In genomic region chr10:73553316-73553715, GRCh38 we compare ENCODE assay signal across 11 cellular contexts. TPM values are rescaled to one million over a fixed set of nuclear protein-coding genes. Genes with fewer than 3 reads are reported as not detected.
DNase-seq lines count a peak whose midpoint lies in the region; ATAC-seq and TF ChIP-seq lines count a peak whose summit lies in the region.
"Had no signal": no experiment of that assay in that cellular context is flagged by ENCODE, and none has a peak within 500 bp of the region (broad histone marks: within the 10 kb centered on the region; RNA-seq: fewer than 3 reads in every experiment).

No MANE protein-coding gene starts in this region.

- CTCF ChIA-PET in HEK293 (lab: Yijun Ruan, JAX) = no interaction called here

- H3K4me3 ChIP-seq in HEK293 (ENCODE audit: low read depth, low read length) (no peak overlapping the region), breast epithelium (no peak overlapping the region)

- DNase-seq in breast epithelium (ENCODE audit: low spot score in 2 of 2) (peak in 1 of 2 donors; percentile 66), hypothalamus (lab: John Stamatoyannopoulos, UW) (peak in 45 of 51 donors; percentile 12 to 94 (median 67)), sciatic nerve (ENCODE audit: low spot score) (peak; percentile 63), NCI-H1930 (lab: John Stamatoyannopoulos, UW) (no peak)
- no peak for DNase-seq in activated naive CD4-positive, alpha-beta T cell (lab: John Stamatoyannopoulos, UW)
- DNase-seq: CD8-positive, alpha-beta memory T cell; central memory CD4-positive, alpha-beta T cell had no signal

- H3K27ac ChIP-seq in HEK293 (ENCODE audit: extremely low read depth, low read depth, low read length) (no peak overlapping the region), breast epithelium (peak overlapping the region; percentile 66 to 83)

- H3K36me3 ChIP-seq in HEK293 (ENCODE audit: control insufficient read depth in 2 of 2, insufficient read depth in 1 of 2, low read length in 2 of 2) (no peaks in the 10 kb centered on the region; a peak in 1 of 3 replicates), breast epithelium (no peaks in the 10 kb centered on the region)

- POLR2A ChIA-PET in HEK293 (lab: Yijun Ruan, JAX) = interaction anchor here (1.0 kb wide), 1 partner anchor 70 kb away, joined by 3 read pairs; no protein-coding TSS in a partner anchor

- peaks cover 5% of the 10 kb centered on the region; the same call in 1 of the 2 replicates for H3K4me1 ChIP-seq in HEK293 (ENCODE audit: control insufficient read depth, insufficient read depth, low read length)
- peaks cover 0 to 4% of the 10 kb centered on the region in 2 donors for H3K4me1 ChIP-seq in breast epithelium

- no peak for TF ChIP-seq POLR2A in breast epithelium (IDR thresholded peaks at IDR 0.05)

- no peaks in the 10 kb centered on the region for H3K9me3 ChIP-seq in HEK293 (ENCODE audit: control insufficient read depth, insufficient read depth, low read depth, low read length)
- no peaks in the 10 kb centered on the region for H3K9me3 ChIP-seq in breast epithelium

- no peaks in the 10 kb centered on the region for H3K27me3 ChIP-seq in breast epithelium

- peak; percentile 96 for ATAC-seq in sciatic nerve
- no peak for ATAC-seq in SK-N-SH treated with all-trans-retinoic acid at 6 μM for 48 hours
- ATAC-seq in GM19395 (IDR thresholded peaks at IDR 0.05; ENCODE audit: unreplicated experiment) = no peak
- ATAC-seq: HCT116 had no signal

- TF ChIP-seq CTCF in HEK293 (tag by site-specific recombination; IDR thresholded peaks at IDR 0.05) = no peak
- TF ChIP-seq CTCF in breast epithelium (IDR thresholded peaks at IDR 0.05) = no peak

- intact Hi-C loops in breast epithelium (cut with DNase I; ENCODE audit: low total_unique reads) = no loop called here
- intact Hi-C loops in sciatic nerve (cut with DNase I) = no loop called here

TF ChIP-seq in HEK293, 187 proteins besides CTCF, POLR2A, EP300 and RAD21:
- TF ChIP-seq ZNF18 (tag by site-specific recombination; IDR thresholded peaks at IDR 0.05) = peak; percentile 91
- 0 out of 2 replicates have a peak, but pooled peaks have one; percentile 26 for TF ChIP-seq PRDM1 (tag by site-specific recombination; IDR thresholded peaks at IDR 0.05)
- no peak for TF ChIP-seq KLF7 (tag by site-specific recombination; IDR thresholded peaks at IDR 0.05; ENCODE audit: borderline replicate concordance)

TF ChIP-seq in SK-N-SH treated with all-trans-retinoic acid at 6 μM for 48 hours, 23 proteins besides CTCF, POLR2A, EP300 and RAD21:
- TF ChIP-seq RARB (CRISPR knock-in tag; IDR thresholded peaks at IDR 0.05) = no peak
- no peak for TF ChIP-seq ZNF70 (CRISPR knock-in tag; IDR thresholded peaks at IDR 0.05)
- TF ChIP-seq, protein P1, sequence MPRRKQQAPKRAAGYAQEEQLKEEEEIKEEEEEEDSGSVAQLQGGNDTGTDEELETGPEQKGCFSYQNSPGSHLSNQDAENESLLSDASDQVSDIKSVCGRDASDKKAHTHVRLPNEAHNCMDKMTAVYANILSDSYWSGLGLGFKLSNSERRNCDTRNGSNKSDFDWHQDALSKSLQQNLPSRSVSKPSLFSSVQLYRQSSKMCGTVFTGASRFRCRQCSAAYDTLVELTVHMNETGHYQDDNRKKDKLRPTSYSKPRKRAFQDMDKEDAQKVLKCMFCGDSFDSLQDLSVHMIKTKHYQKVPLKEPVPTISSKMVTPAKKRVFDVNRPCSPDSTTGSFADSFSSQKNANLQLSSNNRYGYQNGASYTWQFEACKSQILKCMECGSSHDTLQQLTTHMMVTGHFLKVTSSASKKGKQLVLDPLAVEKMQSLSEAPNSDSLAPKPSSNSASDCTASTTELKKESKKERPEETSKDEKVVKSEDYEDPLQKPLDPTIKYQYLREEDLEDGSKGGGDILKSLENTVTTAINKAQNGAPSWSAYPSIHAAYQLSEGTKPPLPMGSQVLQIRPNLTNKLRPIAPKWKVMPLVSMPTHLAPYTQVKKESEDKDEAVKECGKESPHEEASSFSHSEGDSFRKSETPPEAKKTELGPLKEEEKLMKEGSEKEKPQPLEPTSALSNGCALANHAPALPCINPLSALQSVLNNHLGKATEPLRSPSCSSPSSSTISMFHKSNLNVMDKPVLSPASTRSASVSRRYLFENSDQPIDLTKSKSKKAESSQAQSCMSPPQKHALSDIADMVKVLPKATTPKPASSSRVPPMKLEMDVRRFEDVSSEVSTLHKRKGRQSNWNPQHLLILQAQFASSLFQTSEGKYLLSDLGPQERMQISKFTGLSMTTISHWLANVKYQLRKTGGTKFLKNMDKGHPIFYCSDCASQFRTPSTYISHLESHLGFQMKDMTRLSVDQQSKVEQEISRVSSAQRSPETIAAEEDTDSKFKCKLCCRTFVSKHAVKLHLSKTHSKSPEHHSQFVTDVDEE (CRISPR knock-in tag; IDR thresholded peaks at IDR 0.05) = no peak
- TF ChIP-seq SNAI2 (CRISPR knock-in tag; IDR thresholded peaks at IDR 0.05) = no peak
- no peak for TF ChIP-seq ESRRG (CRISPR knock-in tag; IDR thresholded peaks at IDR 0.05)
- TF ChIP-seq ISL1 (CRISPR knock-in tag; IDR thresholded peaks at IDR 0.05) = no peak
- TF ChIP-seq, protein P2, sequence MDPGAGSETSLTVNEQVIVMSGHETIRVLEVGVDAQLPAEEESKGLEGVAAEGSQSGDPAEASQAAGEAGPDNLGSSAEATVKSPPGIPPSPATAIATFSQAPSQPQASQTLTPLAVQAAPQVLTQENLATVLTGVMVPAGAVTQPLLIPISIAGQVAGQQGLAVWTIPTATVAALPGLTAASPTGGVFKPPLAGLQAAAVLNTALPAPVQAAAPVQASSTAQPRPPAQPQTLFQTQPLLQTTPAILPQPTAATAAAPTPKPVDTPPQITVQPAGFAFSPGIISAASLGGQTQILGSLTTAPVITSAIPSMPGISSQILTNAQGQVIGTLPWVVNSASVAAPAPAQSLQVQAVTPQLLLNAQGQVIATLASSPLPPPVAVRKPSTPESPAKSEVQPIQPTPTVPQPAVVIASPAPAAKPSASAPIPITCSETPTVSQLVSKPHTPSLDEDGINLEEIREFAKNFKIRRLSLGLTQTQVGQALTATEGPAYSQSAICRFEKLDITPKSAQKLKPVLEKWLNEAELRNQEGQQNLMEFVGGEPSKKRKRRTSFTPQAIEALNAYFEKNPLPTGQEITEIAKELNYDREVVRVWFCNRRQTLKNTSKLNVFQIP (CRISPR knock-in tag; IDR thresholded peaks at IDR 0.05; ENCODE audit: borderline replicate concordance, low read depth) = no peak
- no peak for TF ChIP-seq PPARA (CRISPR knock-in tag; IDR thresholded peaks at IDR 0.05; ENCODE audit: borderline replicate concordance)
- TF ChIP-seq PATZ1 (CRISPR knock-in tag; IDR thresholded peaks at IDR 0.05; ENCODE audit: borderline replicate concordance) = no peak
- no peak for TF ChIP-seq ARNTL (CRISPR knock-in tag; IDR thresholded peaks at IDR 0.05; ENCODE audit: borderline replicate concordance, low read depth)
- no peak for TF ChIP-seq ZNF8 (CRISPR knock-in tag; IDR thresholded peaks at IDR 0.05)
- TF ChIP-seq ZC3H10 (CRISPR knock-in tag; IDR thresholded peaks at IDR 0.05) = no peak
- TF ChIP-seq BACH2 (CRISPR knock-in tag; IDR thresholded peaks at IDR 0.05; ENCODE audit: borderline replicate concordance) = no peak
- TF ChIP-seq CREB5 (CRISPR knock-in tag; IDR thresholded peaks at IDR 0.05; ENCODE audit: low read depth) = no peak
- TF ChIP-seq GLIS3 (CRISPR knock-in tag; IDR thresholded peaks at IDR 0.05) = no peak
- no peak for TF ChIP-seq ZNF565 (CRISPR knock-in tag; conservative IDR thresholded peaks at IDR 0.05; ENCODE audit: low read depth)
- TF ChIP-seq CSDC2 (CRISPR knock-in tag; IDR thresholded peaks at IDR 0.05) = no peak
- TF ChIP-seq, protein P3, sequence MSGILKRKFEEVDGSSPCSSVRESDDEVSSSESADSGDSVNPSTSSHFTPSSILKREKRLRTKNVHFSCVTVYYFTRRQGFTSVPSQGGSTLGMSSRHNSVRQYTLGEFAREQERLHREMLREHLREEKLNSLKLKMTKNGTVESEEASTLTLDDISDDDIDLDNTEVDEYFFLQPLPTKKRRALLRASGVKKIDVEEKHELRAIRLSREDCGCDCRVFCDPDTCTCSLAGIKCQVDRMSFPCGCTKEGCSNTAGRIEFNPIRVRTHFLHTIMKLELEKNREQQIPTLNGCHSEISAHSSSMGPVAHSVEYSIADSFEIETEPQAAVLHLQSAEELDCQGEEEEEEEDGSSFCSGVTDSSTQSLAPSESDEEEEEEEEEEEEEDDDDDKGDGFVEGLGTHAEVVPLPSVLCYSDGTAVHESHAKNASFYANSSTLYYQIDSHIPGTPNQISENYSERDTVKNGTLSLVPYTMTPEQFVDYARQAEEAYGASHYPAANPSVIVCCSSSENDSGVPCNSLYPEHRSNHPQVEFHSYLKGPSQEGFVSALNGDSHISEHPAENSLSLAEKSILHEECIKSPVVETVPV (CRISPR knock-in tag; IDR thresholded peaks at IDR 0.05) = no peak
- no peak for TF ChIP-seq ZFP30 (CRISPR knock-in tag; IDR thresholded peaks at IDR 0.05)

RNA-seq across cellular contexts. Expression of gene USP54, which starts 37.8 kb away (rescaled TPM):
- total RNA-seq in breast epithelium (100 to 1,000 TPM in 1 of 3 donors, 10 to 100 TPM in 2; 18.2 to 106 (median 57.0) TPM), sciatic nerve (66.6 TPM)

RNA-seq across cellular contexts. Expression of gene PPP3CB, which starts 57.5 kb away (rescaled TPM):
- total RNA-seq in breast epithelium (10 to 100 TPM; 42.0 to 79.0 (median 49.5) TPM), sciatic nerve (63.1 TPM)

Comparison
In these comparisons a context has a peak if more than half of its experiments do, and no peak if none do; other contexts are left out.
1. DNase-seq: peak in hypothalamus (45 of 51) and sciatic nerve (single experiment); none in NCI-H1930 (0 of 2) and activated naive CD4-positive, alpha-beta T cell (0 of 4).